Comparison of ENCODE assay signal across 17 cellular contexts in genomic region chr13:97279079-97279411, GRCh38. TPM values are rescaled to one million over a fixed set of nuclear protein-coding genes. Genes with fewer than 3 reads are reported as not detected.
A peak's percentile ranks its signal among the peaks of the same experiment; 100 is the strongest.
DNase-seq lines count a peak whose midpoint lies in the region; FAIRE-seq and TF ChIP-seq lines count a peak whose summit lies in the region.
"Had no signal": no experiment of that assay in that cellular context is flagged by ENCODE, and none has a peak within 500 bp of the region (broad histone marks: within the 10 kb centered on the region; RNA-seq: fewer than 3 reads in every experiment).

No MANE protein-coding gene starts in this region.

- H3K27ac Mint-ChIP-seq in MCF 10A (ENCODE audit: low read depth, unreplicated experiment), result peak overlapping the region; percentile 81
- no peak overlapping the region for H3K27ac Mint-ChIP-seq in Calu3 (ENCODE audit: unreplicated experiment)
- H3K27ac Mint-ChIP-seq: activated CD8-positive, alpha-beta memory T cell treated with anti-CD3 and anti-CD28 coated beads, Interleukin-2, amount 10 ng/mL, durations not matched to agents 7 days and 5 days; naive thymus-derived CD8-positive, alpha-beta T cell; T-helper 2 cell treated with Interferon-gamma antibody and Interleukin-4, amounts not matched to agents 5 μg/mL and 100 μg/mL, for 36 hours had no signal

- H3K4me1 ChIP-seq in left ventricle myocardium inferior (peaks cover 98% of the 10 kb centered on the region), osteoblast (ENCODE audit: insufficient read depth, low read length) (peaks cover 61% of the 10 kb centered on the region), tibial nerve (peaks cover 0 to 99% (median 61%) of the 10 kb centered on the region in 4 donors)

- BruUV-seq in MCF 10A (replicated peaks; lab: Mats Ljungman, UMichigan) (no TSS peak), Calu3 (replicated peaks; lab: Mats Ljungman, UMichigan) (no TSS peak)

- H3K36me3 Mint-ChIP-seq in MCF 10A (ENCODE audit: insufficient read depth, unreplicated experiment), result peaks cover 32% of the 10 kb centered on the region
- H3K36me3 Mint-ChIP-seq in Calu3 (ENCODE audit: insufficient read depth, unreplicated experiment), result peaks cover 13% of the 10 kb centered on the region

- FAIRE-seq in GM19239 (lab: Jason Lieb, UNC), result no peak

- POLR2A ChIA-PET in MCF 10A (lab: Yijun Ruan, JAX), result interaction anchor here (0.8 to 8.9 kb wide), 6 partner anchors 10 to 154 kb away, joined by 3 to 268 read pairs (median 4); partner anchors contain the start of gene MBNL2

- H3K4me2 ChIP-seq in osteoblast (ENCODE audit: insufficient read depth, low read length), result no peak overlapping the region

- H3K27ac ChIP-seq in left ventricle myocardium inferior (replicated peaks) (peak overlapping the region; percentile 52), osteoblast (ENCODE audit: low read depth, low read length) (peak overlapping the region; percentile 29), tibial nerve (peak overlapping the region in 3 of 4 donors; percentile 28 to 78 (median 70))

- CTCF ChIA-PET in MCF 10A (lab: Yijun Ruan, JAX) (interaction anchor here (1.0 to 3.7 kb wide), 2 partner anchors 23 to 80 kb away, joined by 3 to 17 read pairs; no protein-coding TSS in a partner anchor), Calu3 (lab: Charles Lee) (no interaction called here)

- TF ChIP-seq POLR2A in tibial nerve (IDR thresholded peaks at IDR 0.05), result no peak

- intact Hi-C loops in MCF 10A (cut with micrococcal nuclease) (loop anchor here (2.0 kb wide), 2 partner anchors 56 to 66 kb away; partner anchors contain the start of gene MBNL2), left ventricle myocardium inferior (cut with micrococcal nuclease) (loop anchor here (10.0 kb wide), 1 partner anchor 54 kb away; the partner anchor contains the start of gene MBNL2), Calu3 (cut with micrococcal nuclease; ENCODE audit: unreplicated experiment) (loop anchor here (2.0 kb wide), 1 partner anchor 62 kb away; no protein-coding TSS in a partner anchor)

- DNase-seq in MCF 10A (ENCODE audit: unreplicated experiment), result no peak
- DNase-seq in left ventricle myocardium inferior, result no peak
- DNase-seq in osteoblast (ENCODE audit: insufficient read length, low spot score, missing footprints), result no peak
- no peak for DNase-seq in tibial nerve (ENCODE audit: low spot score in 2 of 2)
- DNase-seq in hepatic stellate cell (ENCODE audit: low spot score), result no peak
- no peak for DNase-seq in activated naive CD4-positive, alpha-beta T cell treated with anti-CD3 and anti-CD28 coated beads, Interleukin-2, amount 50 U/mL, for 16 hours
- DNase-seq in GM19239 (ENCODE audit: insufficient read length, low spot score), result no peak
- no peak for DNase-seq in Calu3
- DNase-seq: activated CD4-positive, alpha-beta T cell treated with anti-CD3 and anti-CD28 coated beads for 1 hour; activated CD8-positive, alpha-beta memory T cell treated with anti-CD3 and anti-CD28 coated beads, Interleukin-2, amount 10 ng/mL, durations not matched to agents 7 days and 5 days; activated gamma-delta T cell; naive thymus-derived CD8-positive, alpha-beta T cell; NCI-H1436; NCI-H345; SHP77 treated with DMSO at 0.1 percent for 48 hours; stimulated activated CD4-positive, alpha-beta T cell treated with anti-CD3 and anti-CD28 coated beads, Interleukin-1b, Interleukin-23, amount 100 ng/mL, for 48 hours had no signal

- H3K27me3 Mint-ChIP-seq in MCF 10A (ENCODE audit: insufficient read depth, unreplicated experiment), result no peaks in the 10 kb centered on the region
- H3K27me3 Mint-ChIP-seq in Calu3 (ENCODE audit: unreplicated experiment), result no peaks in the 10 kb centered on the region
- H3K27me3 Mint-ChIP-seq: activated CD8-positive, alpha-beta memory T cell treated with anti-CD3 and anti-CD28 coated beads, Interleukin-2, amount 10 ng/mL, durations not matched to agents 7 days and 5 days; naive thymus-derived CD8-positive, alpha-beta T cell had no signal

- no peak overlapping the region for H2AFZ ChIP-seq in osteoblast (ENCODE audit: low read length)

- TF ChIP-seq CTCF in MCF 10A (IDR thresholded peaks at IDR 0.05; ENCODE audit: unreplicated experiment) (no peak), left ventricle myocardium inferior (IDR thresholded peaks at IDR 0.05; ENCODE audit: borderline replicate concordance) (no peak), osteoblast (IDR thresholded peaks at IDR 0.05; ENCODE audit: extremely low read depth, low read depth, low read length) (no peak), tibial nerve (IDR thresholded peaks at IDR 0.05) (no peak), Calu3 (IDR thresholded peaks at IDR 0.05; ENCODE audit: unreplicated experiment) (no peak)

- H3K4me1 Mint-ChIP-seq in MCF 10A (ENCODE audit: insufficient read depth, unreplicated experiment), result peaks cover 68% of the 10 kb centered on the region
- H3K4me1 Mint-ChIP-seq in Calu3 (ENCODE audit: low read depth, unreplicated experiment), result peaks cover 34% of the 10 kb centered on the region

- no peak overlapping the region for H3K4me3 ChIP-seq in left ventricle myocardium inferior
- no peak overlapping the region for H3K4me3 ChIP-seq in osteoblast (ENCODE audit: insufficient read depth, low read length)
- H3K4me3 ChIP-seq in tibial nerve, result no peak overlapping the region

- H3K9me3 ChIP-seq in left ventricle myocardium inferior (replicated peaks) (no peaks in the 10 kb centered on the region), osteoblast (ENCODE audit: low read depth, low read length) (no peaks in the 10 kb centered on the region), tibial nerve (no peaks in the 10 kb centered on the region)

- peaks cover 28% of the 10 kb centered on the region for H4K20me1 ChIP-seq in osteoblast (ENCODE audit: insufficient read depth, low read length)

- H3K79me2 ChIP-seq in osteoblast (ENCODE audit: insufficient read depth, low read length), result peaks cover 61% of the 10 kb centered on the region

- H3K36me3 ChIP-seq in left ventricle myocardium inferior (peaks cover 19% of the 10 kb centered on the region), osteoblast (ENCODE audit: insufficient read depth, low read length) (peaks cover 16% of the 10 kb centered on the region), tibial nerve (peaks cover 0 to 12% (median 0%) of the 10 kb centered on the region in 3 donors)

- TF ChIP-seq EP300 in tibial nerve (IDR thresholded peaks at IDR 0.05), result no peak

- peak overlapping the region; percentile 50 for H3K4me3 Mint-ChIP-seq in MCF 10A (ENCODE audit: unreplicated experiment)
- H3K4me3 Mint-ChIP-seq in Calu3 (ENCODE audit: low read depth, unreplicated experiment), result no peak overlapping the region
- H3K4me3 Mint-ChIP-seq: activated CD8-positive, alpha-beta memory T cell treated with anti-CD3 and anti-CD28 coated beads, Interleukin-2, amount 10 ng/mL, durations not matched to agents 7 days and 5 days; naive thymus-derived CD8-positive, alpha-beta T cell; T-helper 2 cell treated with Interferon-gamma antibody and Interleukin-4, amounts not matched to agents 5 μg/mL and 100 μg/mL, for 36 hours had no signal

- 42 to 45% methylated on average over 3 of the region's 3 CpGs for WGBS in tibial nerve, 2 donors

- no peaks in the 10 kb centered on the region for H3K9me3 Mint-ChIP-seq in MCF 10A (ENCODE audit: unreplicated experiment)
- H3K9me3 Mint-ChIP-seq in Calu3 (ENCODE audit: low read depth, unreplicated experiment), result no peaks in the 10 kb centered on the region
- H3K9me3 Mint-ChIP-seq: T-helper 2 cell treated with Interferon-gamma antibody and Interleukin-4, amounts not matched to agents 5 μg/mL and 100 μg/mL, for 36 hours had no signal

- H3K27me3 ChIP-seq in left ventricle myocardium inferior (ENCODE audit: low read depth), result no peaks in the 10 kb centered on the region
- no peaks in the 10 kb centered on the region for H3K27me3 ChIP-seq in osteoblast (ENCODE audit: insufficient read depth, low read length)
- no peaks in the 10 kb centered on the region for H3K27me3 ChIP-seq in tibial nerve

RNA-seq across cellular contexts. Expression of gene MBNL2, which starts 56.9 kb away (rescaled TPM):
- 74.3 and 85.8 TPM in 2 replicates for total RNA-seq in MCF 10A (2022)
- 76.5 TPM for total RNA-seq in left ventricle myocardium inferior
- 66.0 and 69.8 TPM in 2 replicates for total RNA-seq in osteoblast
- total RNA-seq in tibial nerve, result 100 to 1,000 TPM in 2 of 4 donors, 10 to 100 TPM in 2; 87.9 to 126 (median 95.5) TPM
- total RNA-seq in Calu3 (2022), result 29.8 and 37.1 TPM in 2 replicates
